In the genomic region with DNA sequence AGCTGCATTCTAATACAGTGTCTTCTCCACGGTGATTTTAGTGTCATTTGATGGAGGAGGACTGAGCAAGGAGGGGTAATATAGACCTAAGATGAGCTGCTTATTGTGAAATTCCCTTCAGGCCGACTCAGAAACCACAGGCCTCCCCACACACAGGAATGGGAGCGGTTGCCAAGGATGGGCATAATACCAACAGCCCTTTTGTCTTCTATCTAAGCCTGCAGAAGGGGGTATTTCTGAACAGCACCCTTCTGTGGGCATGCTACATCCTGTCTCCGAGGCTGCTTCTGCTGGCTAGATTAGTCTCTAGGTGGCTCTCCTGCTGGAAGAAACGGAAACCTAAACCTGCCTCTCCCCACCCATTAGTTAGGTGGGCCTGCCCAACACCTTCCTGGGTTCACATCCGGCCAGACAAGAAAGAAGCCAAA, we compare ENCODE assay signal across 8 cellular contexts.
A peak's percentile ranks its signal among the peaks of the same experiment; 100 is the strongest.
DNase-seq lines count a peak whose midpoint lies in the region; ATAC-seq and TF ChIP-seq lines count a peak whose summit lies in the region.

No MANE protein-coding gene starts in this region.

- H3K27me3 Mint-ChIP-seq in IgD-negative memory B cell = no peaks in the 10 kb centered on the region
- H3K27me3 Mint-ChIP-seq in activated T-cell treated with anti-CD3 and anti-CD28 coated beads, Interleukin-2, amount 50 U/mL, for 24 hours = no peaks in the 10 kb centered on the region

- H3K36me3 Mint-ChIP-seq in IgD-negative memory B cell = peaks cover 9% of the 10 kb centered on the region
- peaks cover 20% of the 10 kb centered on the region for H3K36me3 Mint-ChIP-seq in activated T-cell treated with anti-CD3 and anti-CD28 coated beads, Interleukin-2, amount 50 U/mL, for 24 hours (ENCODE audit: low read depth)

- H3K9me3 ChIP-seq in BE2C = no peaks in the 10 kb centered on the region

- H3K36me3 ChIP-seq in kidney epithelial cell (ENCODE audit: control insufficient read depth, insufficient read depth, low read length) = peaks cover 2% of the 10 kb centered on the region
- peaks cover 25% of the 10 kb centered on the region for H3K36me3 ChIP-seq in BE2C

- peak overlapping the region in 2 of 4 donors; percentile 47 to 54 for H3K4me3 Mint-ChIP-seq in IgD-negative memory B cell
- no peak overlapping the region for H3K4me3 Mint-ChIP-seq in activated T-cell treated with anti-CD3 and anti-CD28 coated beads, Interleukin-2, amount 50 U/mL, for 24 hours

- H3K9me3 Mint-ChIP-seq in IgD-negative memory B cell = no peaks in the 10 kb centered on the region
- no peaks in the 10 kb centered on the region for H3K9me3 Mint-ChIP-seq in activated T-cell treated with anti-CD3 and anti-CD28 coated beads, Interleukin-2, amount 50 U/mL, for 24 hours

- H3K27ac Mint-ChIP-seq in IgD-negative memory B cell = peak overlapping the region in 2 of 3 donors; percentile 6 to 92
- peak overlapping the region; percentile 69 for H3K27ac Mint-ChIP-seq in activated T-cell treated with anti-CD3 and anti-CD28 coated beads, Interleukin-2, amount 50 U/mL, for 24 hours

- DNase-seq in AG08395 (ENCODE audit: low spot score) = peak; percentile 83
- DNase-seq in activated T-cell treated with anti-CD3 and anti-CD28 coated beads, Interleukin-2, amount 50 U/mL, for 24 hours = no peak
- DNase-seq in kidney epithelial cell (ENCODE audit: low read depth) = peak; percentile 23
- DNase-seq in NCI-H1694 (lab: John Stamatoyannopoulos, UW) = no peak
- DNase-seq in BE2C = no peak
- DNase-seq in NCI-H1930 (lab: John Stamatoyannopoulos, UW) = no peak

- H3K4me1 Mint-ChIP-seq in IgD-negative memory B cell = peaks cover 5 to 9% (median 6%) of the 10 kb centered on the region in 3 donors
- H3K4me1 Mint-ChIP-seq in activated T-cell treated with anti-CD3 and anti-CD28 coated beads, Interleukin-2, amount 50 U/mL, for 24 hours (ENCODE audit: low read depth) = peaks cover 32% of the 10 kb centered on the region

- no peak overlapping the region for H3K4me3 ChIP-seq in kidney epithelial cell (ENCODE audit: low read depth, low read length)
- no peak overlapping the region for H3K4me3 ChIP-seq in BE2C (ENCODE audit: low read depth, low read length)

- H3K4me1 ChIP-seq in BE2C = peaks cover 64% of the 10 kb centered on the region

- no peak for ATAC-seq in HG03095 (IDR thresholded peaks at IDR 0.05; ENCODE audit: unreplicated experiment)

- no peaks in the 10 kb centered on the region for H3K27me3 ChIP-seq in kidney epithelial cell (ENCODE audit: control insufficient read depth, insufficient read depth, low read length)
- no peaks in the 10 kb centered on the region for H3K27me3 ChIP-seq in BE2C

- TF ChIP-seq CTCF in kidney epithelial cell (IDR thresholded peaks at IDR 0.05; ENCODE audit: insufficient read depth, low read length, poor library complexity, severe bottlenecking) = no peak
- no peak for TF ChIP-seq CTCF in BE2C (IDR thresholded peaks at IDR 0.05; ENCODE audit: low read depth, low read length)

Comparison
In these comparisons a context has a peak if more than half of its experiments do, and no peak if none do; other contexts are left out.
1. DNase-seq: peak in AG08395 (single experiment) and kidney epithelial cell (single experiment); none in activated T-cell treated with anti-CD3 and anti-CD28 coated beads, Interleukin-2, amount 50 U/mL, for 24 hours (single experiment), NCI-H1694 (single experiment), BE2C (single experiment) and NCI-H1930 (0 of 2).